In genomic region chr6:163483107-163483506, GRCh38 we compare ENCODE assay signal across 23 cellular contexts.
DNase-seq lines count a peak whose midpoint lies in the region; ATAC-seq, FAIRE-seq and TF ChIP-seq lines count a peak whose summit lies in the region.
"Had no signal": no experiment of that assay in that cellular context is flagged by ENCODE, and none has a peak within 500 bp of the region (broad histone marks: within the 10 kb centered on the region; RNA-seq: fewer than 3 reads in every experiment).

No MANE protein-coding gene starts in this region.

- H3K9me3 ChIP-seq in right atrium auricular region (no peaks in the 10 kb centered on the region), astrocyte (ENCODE audit: insufficient read depth, low read depth, low read length) (no peaks in the 10 kb centered on the region)
- H3K9me3 ChIP-seq: BLaER1, Caco-2 had no signal

- H3K27me3 Mint-ChIP-seq in astrocyte (ENCODE audit: low read depth, unreplicated experiment) (no peaks in the 10 kb centered on the region), endothelial cell (ENCODE audit: unreplicated experiment) (peaks cover 4% of the 10 kb centered on the region), Calu3 (ENCODE audit: unreplicated experiment) (no peaks in the 10 kb centered on the region)
- no peaks in the 10 kb centered on the region for H3K27me3 Mint-ChIP-seq in activated T-helper 17 cell treated with anti-CD3 and anti-CD28 coated beads, Interleukin-2, amount 50 U/mL, for 72 hours
- H3K27me3 Mint-ChIP-seq: B cell; CD4-positive, CD25-positive, alpha-beta regulatory T cell had no signal

- peaks cover 67% of the 10 kb centered on the region for H4K20me1 ChIP-seq in astrocyte (ENCODE audit: insufficient read depth, low read length)

- peaks cover 98% of the 10 kb centered on the region for H3K79me2 ChIP-seq in astrocyte (ENCODE audit: insufficient read depth, low read length)

- no TSS peak for BruUV-seq in Calu3 (replicated peaks; lab: Mats Ljungman, UMichigan)

- H3K27me3 ChIP-seq in right atrium auricular region: no peaks in the 10 kb centered on the region
- H3K27me3 ChIP-seq in astrocyte (ENCODE audit: insufficient read depth, low read length): no peaks in the 10 kb centered on the region
- H3K27me3 ChIP-seq: BLaER1 had no signal

- H3K4me2 ChIP-seq in astrocyte (ENCODE audit: low read length): no peak overlapping the region
- H3K4me2 ChIP-seq: BLaER1, GM23338 had no signal

- CTCF ChIA-PET in Calu3 (lab: Charles Lee): no interaction called here

- peak overlapping the region; percentile 31 for H3K4me3 Mint-ChIP-seq in astrocyte (ENCODE audit: unreplicated experiment)
- H3K4me3 Mint-ChIP-seq in endothelial cell (ENCODE audit: unreplicated experiment): no peak overlapping the region
- no peak overlapping the region for H3K4me3 Mint-ChIP-seq in Calu3 (ENCODE audit: low read depth, unreplicated experiment)
- H3K4me3 Mint-ChIP-seq in activated T-helper 17 cell treated with anti-CD3 and anti-CD28 coated beads, Interleukin-2, amount 50 U/mL, for 72 hours: no peak overlapping the region
- H3K4me3 Mint-ChIP-seq: B cell; CD4-positive, CD25-positive, alpha-beta regulatory T cell; CD8-positive, alpha-beta T cell; GM23338; H9 had no signal

- intact Hi-C loops in Right ventricle myocardium superior (cut with DNase I) (no loop called here), Calu3 (cut with micrococcal nuclease; ENCODE audit: unreplicated experiment) (no loop called here)

- peak; percentile 34 for ATAC-seq in Right ventricle myocardium superior (ENCODE audit: poor library complexity)
- ATAC-seq in activated T-helper 17 cell treated with anti-CD3 and anti-CD28 coated beads, Interleukin-2, amount 50 U/mL, for 72 hours (replicated peaks): no peak
- ATAC-seq: CD8-positive, alpha-beta T cell; GM23338; HCT116 had no signal

- H3K9me3 Mint-ChIP-seq in astrocyte (ENCODE audit: unreplicated experiment): no peaks in the 10 kb centered on the region
- H3K9me3 Mint-ChIP-seq in endothelial cell (ENCODE audit: unreplicated experiment): no peaks in the 10 kb centered on the region
- peaks cover 2% of the 10 kb centered on the region for H3K9me3 Mint-ChIP-seq in Calu3 (ENCODE audit: low read depth, unreplicated experiment)
- no peaks in the 10 kb centered on the region for H3K9me3 Mint-ChIP-seq in activated T-helper 17 cell treated with anti-CD3 and anti-CD28 coated beads, Interleukin-2, amount 50 U/mL, for 72 hours
- H3K9me3 Mint-ChIP-seq: CD8-positive, alpha-beta T cell; GM23338; H9 had no signal

- H3K36me3 ChIP-seq in right atrium auricular region (peaks cover 40% of the 10 kb centered on the region), astrocyte (ENCODE audit: insufficient read depth, low read length) (no peaks in the 10 kb centered on the region)

- H3K36me3 Mint-ChIP-seq in astrocyte (ENCODE audit: low read depth, unreplicated experiment) (peaks cover 16% of the 10 kb centered on the region), endothelial cell (ENCODE audit: low read depth, unreplicated experiment) (peaks cover 13% of the 10 kb centered on the region), Calu3 (ENCODE audit: insufficient read depth, unreplicated experiment) (peaks cover 12% of the 10 kb centered on the region)
- peaks cover 37% of the 10 kb centered on the region for H3K36me3 Mint-ChIP-seq in activated T-helper 17 cell treated with anti-CD3 and anti-CD28 coated beads, Interleukin-2, amount 50 U/mL, for 72 hours (ENCODE audit: low read depth)

- FAIRE-seq in astrocyte (lab: Jason Lieb, UNC): no peak
- FAIRE-seq: A204.1, D721Med, GM18507 had no signal

- no peak overlapping the region for H3K9ac ChIP-seq in astrocyte (ENCODE audit: low read length)
- H3K9ac ChIP-seq: BLaER1 had no signal

- H3K4me1 ChIP-seq in right atrium auricular region (peaks cover 0 to 55% of the 10 kb centered on the region in 2 donors), astrocyte (ENCODE audit: insufficient read depth, low read length) (no peaks in the 10 kb centered on the region)
- H3K4me1 ChIP-seq: BLaER1, Caco-2 had no signal

- no peak for TF ChIP-seq CTCF in right atrium auricular region (IDR thresholded peaks at IDR 0.05)
- no peak for TF ChIP-seq CTCF in astrocyte (IDR thresholded peaks at IDR 0.05; ENCODE audit: insufficient read depth, low read depth, low read length)
- TF ChIP-seq CTCF in endothelial cell (IDR thresholded peaks at IDR 0.05; ENCODE audit: unreplicated experiment): no peak
- TF ChIP-seq CTCF in Calu3 (IDR thresholded peaks at IDR 0.05; ENCODE audit: unreplicated experiment): no peak

- no peak overlapping the region for H3K27ac ChIP-seq in right atrium auricular region
- H3K27ac ChIP-seq in astrocyte (ENCODE audit: low read depth, low read length): no peak overlapping the region
- H3K27ac ChIP-seq: 22Rv1, BLaER1, C4-2B had no signal

- H3K4me1 Mint-ChIP-seq in astrocyte (ENCODE audit: low read depth, unreplicated experiment) (peaks cover 33% of the 10 kb centered on the region), endothelial cell (ENCODE audit: unreplicated experiment) (peaks cover 27% of the 10 kb centered on the region), Calu3 (ENCODE audit: low read depth, unreplicated experiment) (peaks cover 34% of the 10 kb centered on the region)
- H3K4me1 Mint-ChIP-seq in activated T-helper 17 cell treated with anti-CD3 and anti-CD28 coated beads, Interleukin-2, amount 50 U/mL, for 72 hours: peaks cover 21% of the 10 kb centered on the region

- DNase-seq in Right ventricle myocardium superior (no peak), right atrium auricular region (ENCODE audit: low spot score) (no peak), astrocyte (ENCODE audit: low read depth) (no peak), endothelial cell (ENCODE audit: low spot score) (no peak), Calu3 (no peak)
- DNase-seq: Caco-2; CD4-positive, CD25-positive, alpha-beta regulatory T cell; CD8-positive, alpha-beta T cell; DMS 273 treated with DMSO at 0.1 percent for 48 hours; DMS79; EL; GDM1; H9 had no signal

- no peak overlapping the region for H2AFZ ChIP-seq in astrocyte (ENCODE audit: low read depth, low read length)
- H2AFZ ChIP-seq: GM23338 had no signal

- H3K27ac Mint-ChIP-seq in astrocyte (ENCODE audit: unreplicated experiment) (no peak overlapping the region), endothelial cell (ENCODE audit: unreplicated experiment) (peak overlapping the region; percentile 36), Calu3 (ENCODE audit: unreplicated experiment) (no peak overlapping the region)
- no peak overlapping the region for H3K27ac Mint-ChIP-seq in activated T-helper 17 cell treated with anti-CD3 and anti-CD28 coated beads, Interleukin-2, amount 50 U/mL, for 72 hours
- H3K27ac Mint-ChIP-seq: B cell; CD8-positive, alpha-beta T cell; GM23338 had no signal

- H3K4me3 ChIP-seq in right atrium auricular region (no peak overlapping the region), astrocyte (ENCODE audit: insufficient read depth, low read depth, low read length) (no peak overlapping the region)
- H3K4me3 ChIP-seq: BLaER1, GM23338 had no signal
